In the genomic region with DNA sequence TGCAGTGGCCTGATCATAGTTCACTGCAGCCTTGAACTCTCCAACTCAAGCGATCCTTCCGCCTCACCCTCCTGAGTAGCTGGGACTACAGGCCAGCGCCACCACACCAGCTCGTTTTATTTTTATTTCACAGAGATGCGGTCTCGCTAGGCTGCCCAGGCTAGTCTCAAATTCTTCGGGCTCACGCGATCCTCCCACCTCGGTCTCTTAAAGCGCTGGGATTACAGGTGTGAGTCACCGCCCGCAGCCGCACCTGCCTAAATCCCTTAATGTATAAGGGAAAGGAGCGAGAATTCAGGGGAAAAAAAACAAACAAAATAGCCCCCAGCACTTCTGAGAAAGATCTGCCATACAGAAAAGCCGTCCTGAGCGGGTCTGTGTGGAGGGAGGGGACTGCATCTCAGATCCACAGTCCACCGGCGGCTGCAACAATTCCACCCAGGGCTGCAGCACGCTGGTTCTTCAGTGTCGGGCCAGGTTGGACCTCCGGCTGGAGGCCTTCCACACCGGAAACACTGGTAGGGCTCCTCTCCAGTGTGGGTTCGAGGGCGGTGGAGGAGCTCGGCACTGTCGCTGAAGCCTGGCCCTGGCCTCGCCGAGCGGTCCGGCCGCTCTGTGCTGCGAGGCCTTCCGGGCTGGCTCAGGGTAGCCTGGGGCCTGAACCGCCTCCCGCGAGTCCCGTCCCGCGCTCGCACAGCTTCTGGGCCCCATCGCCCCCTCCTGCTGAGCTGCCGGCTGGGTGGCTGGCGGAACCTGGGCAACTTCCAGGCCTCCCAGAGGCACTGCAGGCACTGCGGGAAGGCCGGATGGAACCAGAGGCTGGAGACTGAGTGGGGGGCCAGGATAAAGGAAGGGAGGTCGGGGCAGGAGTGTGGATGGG, we compare ENCODE assay signal across 1 cellular context.
A peak's percentile ranks its signal among the peaks of the same experiment; 100 is the strongest.
TF ChIP-seq lines count a peak whose summit lies in the region.

No MANE protein-coding gene starts in this region.

TF ChIP-seq in HepG2, 621 proteins besides CTCF, POLR2A, EP300 and RAD21:
- TF ChIP-seq ZNF737 (CRISPR knock-in tag; IDR thresholded peaks at IDR 0.05; ENCODE audit: borderline replicate concordance) = no peak
- no peak for TF ChIP-seq HOXD1 (CRISPR knock-in tag; IDR thresholded peaks at IDR 0.05)
- no peak for TF ChIP-seq ZNF788 (CRISPR knock-in tag; IDR thresholded peaks at IDR 0.05; ENCODE audit: borderline replicate concordance)
- TF ChIP-seq, protein P1, sequence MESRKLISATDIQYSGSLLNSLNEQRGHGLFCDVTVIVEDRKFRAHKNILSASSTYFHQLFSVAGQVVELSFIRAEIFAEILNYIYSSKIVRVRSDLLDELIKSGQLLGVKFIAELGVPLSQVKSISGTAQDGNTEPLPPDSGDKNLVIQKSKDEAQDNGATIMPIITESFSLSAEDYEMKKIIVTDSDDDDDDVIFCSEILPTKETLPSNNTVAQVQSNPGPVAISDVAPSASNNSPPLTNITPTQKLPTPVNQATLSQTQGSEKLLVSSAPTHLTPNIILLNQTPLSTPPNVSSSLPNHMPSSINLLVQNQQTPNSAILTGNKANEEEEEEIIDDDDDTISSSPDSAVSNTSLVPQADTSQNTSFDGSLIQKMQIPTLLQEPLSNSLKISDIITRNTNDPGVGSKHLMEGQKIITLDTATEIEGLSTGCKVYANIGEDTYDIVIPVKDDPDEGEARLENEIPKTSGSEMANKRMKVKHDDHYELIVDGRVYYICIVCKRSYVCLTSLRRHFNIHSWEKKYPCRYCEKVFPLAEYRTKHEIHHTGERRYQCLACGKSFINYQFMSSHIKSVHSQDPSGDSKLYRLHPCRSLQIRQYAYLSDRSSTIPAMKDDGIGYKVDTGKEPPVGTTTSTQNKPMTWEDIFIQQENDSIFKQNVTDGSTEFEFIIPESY (CRISPR knock-in tag; IDR thresholded peaks at IDR 0.05) = peak; percentile 58; the same call in 1 of the 2 replicates
- no peak for TF ChIP-seq SOX6 (IDR thresholded peaks at IDR 0.05)
- TF ChIP-seq SOX6 (CRISPR knock-in tag; IDR thresholded peaks at IDR 0.05) = no peak
- TF ChIP-seq, protein P2, sequence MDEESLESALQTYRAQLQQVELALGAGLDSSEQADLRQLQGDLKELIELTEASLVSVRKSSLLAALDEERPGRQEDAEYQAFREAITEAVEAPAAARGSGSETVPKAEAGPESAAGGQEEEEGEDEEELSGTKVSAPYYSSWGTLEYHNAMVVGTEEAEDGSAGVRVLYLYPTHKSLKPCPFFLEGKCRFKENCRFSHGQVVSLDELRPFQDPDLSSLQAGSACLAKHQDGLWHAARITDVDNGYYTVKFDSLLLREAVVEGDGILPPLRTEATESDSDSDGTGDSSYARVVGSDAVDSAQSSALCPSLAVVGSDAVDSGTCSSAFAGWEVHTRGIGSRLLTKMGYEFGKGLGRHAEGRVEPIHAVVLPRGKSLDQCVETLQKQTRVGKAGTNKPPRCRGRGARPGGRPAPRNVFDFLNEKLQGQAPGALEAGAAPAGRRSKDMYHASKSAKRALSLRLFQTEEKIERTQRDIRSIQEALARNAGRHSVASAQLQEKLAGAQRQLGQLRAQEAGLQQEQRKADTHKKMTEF (CRISPR knock-in tag; IDR thresholded peaks at IDR 0.05) = no peak
